In genomic region chr10:46530249-46531186, GRCh38 we compare ENCODE assay signal across 11 cellular contexts. TPM values are rescaled to one million over a fixed set of nuclear protein-coding genes. Genes with fewer than 3 reads are reported as not detected.
DNase-seq lines count a peak whose midpoint lies in the region; ATAC-seq and TF ChIP-seq lines count a peak whose summit lies in the region.
"Had no signal": no experiment of that assay in that cellular context is flagged by ENCODE, and none has a peak within 500 bp of the region (broad histone marks: within the 10 kb centered on the region; RNA-seq: fewer than 3 reads in every experiment).

No MANE protein-coding gene starts in this region.

- ATAC-seq in GM21825 (IDR thresholded peaks at IDR 0.05; ENCODE audit: unreplicated experiment), result no peak
- ATAC-seq: HCT116; stimulated activated effector memory CD8-positive, alpha-beta T cell treated with anti-CD3 and anti-CD28 coated beads, Interleukin-12 subunit alpha, Interleukin-12 subunit beta, amount 100 ng/mL, for 72 hours had no signal

- no peak for TF ChIP-seq CTCF in foreskin fibroblast (IDR thresholded peaks at IDR 0.05; ENCODE audit: low read depth, low read length)
- no peak for TF ChIP-seq CTCF in type B pancreatic cell (conservative IDR thresholded peaks at IDR 0.05)

- H3K27ac Mint-ChIP-seq in type B pancreatic cell, result no peak overlapping the region
- H3K27ac Mint-ChIP-seq: dendritic cell treated with granulocyte-macrophage colony-stimulating factor and Interleukin-4, amounts not matched to agents 40 ng/mL and 50 ng/mL, for 4 days; stimulated activated effector memory CD8-positive, alpha-beta T cell treated with anti-CD3 and anti-CD28 coated beads, Interleukin-12 subunit alpha, Interleukin-12 subunit beta, amount 100 ng/mL, for 72 hours had no signal

- no peak overlapping the region for H3K4me3 Mint-ChIP-seq in type B pancreatic cell
- H3K4me3 Mint-ChIP-seq: dendritic cell treated with granulocyte-macrophage colony-stimulating factor and Interleukin-4, amounts not matched to agents 40 ng/mL and 50 ng/mL, for 4 days; stimulated activated effector memory CD8-positive, alpha-beta T cell treated with anti-CD3 and anti-CD28 coated beads, Interleukin-12 subunit alpha, Interleukin-12 subunit beta, amount 100 ng/mL, for 72 hours had no signal

- H3K4me1 Mint-ChIP-seq in type B pancreatic cell (ENCODE audit: unreplicated experiment), result no peaks in the 10 kb centered on the region
- H3K4me1 Mint-ChIP-seq: stimulated activated effector memory CD8-positive, alpha-beta T cell treated with anti-CD3 and anti-CD28 coated beads, Interleukin-12 subunit alpha, Interleukin-12 subunit beta, amount 100 ng/mL, for 72 hours had no signal

- no peaks in the 10 kb centered on the region for H3K9me3 Mint-ChIP-seq in type B pancreatic cell
- H3K9me3 Mint-ChIP-seq: dendritic cell treated with granulocyte-macrophage colony-stimulating factor and Interleukin-4, amounts not matched to agents 40 ng/mL and 50 ng/mL, for 4 days; stimulated activated effector memory CD8-positive, alpha-beta T cell treated with anti-CD3 and anti-CD28 coated beads, Interleukin-12 subunit alpha, Interleukin-12 subunit beta, amount 100 ng/mL, for 72 hours had no signal

- H3K27me3 Mint-ChIP-seq in type B pancreatic cell, result peaks cover 2% of the 10 kb centered on the region

- peak; percentile 97 for DNase-seq in GM04504 (ENCODE audit: low read depth)
- DNase-seq in RKO (ENCODE audit: low spot score), result peak; percentile 39
- peak; percentile 88 to 97 for DNase-seq in foreskin fibroblast
- DNase-seq in skeletal muscle cell (ENCODE audit: low read depth), result peak; percentile 100
- DNase-seq in NCI-H128 (lab: John Stamatoyannopoulos, UW; ENCODE audit: unreplicated experiment), result no peak
- no peak for DNase-seq in type B pancreatic cell (ENCODE audit: extremely low spot score, unreplicated experiment)
- DNase-seq: hypothalamus had no signal

- no peak overlapping the region for H3K4me3 ChIP-seq in foreskin fibroblast (ENCODE audit: low read depth in 1 of 2, low read length in 2 of 2)
- H3K4me3 ChIP-seq in skeletal muscle cell (ENCODE audit: low read depth, low read length), result no peak overlapping the region

- no peaks in the 10 kb centered on the region for H3K36me3 Mint-ChIP-seq in type B pancreatic cell
- H3K36me3 Mint-ChIP-seq: stimulated activated effector memory CD8-positive, alpha-beta T cell treated with anti-CD3 and anti-CD28 coated beads, Interleukin-12 subunit alpha, Interleukin-12 subunit beta, amount 100 ng/mL, for 72 hours had no signal

RNA-seq across cellular contexts. Expression of gene GPRIN2, which starts 25.9 kb away (rescaled TPM):
- total RNA-seq in type B pancreatic cell (ENCODE audit: low replicate concordance), result 4.4 and 7.0 TPM in 2 replicates

RNA-seq across cellular contexts. Expression of gene SYT15, which starts 48.4 kb away (rescaled TPM):
- 1.2 and 1.3 TPM in 2 replicates for total RNA-seq in type B pancreatic cell (ENCODE audit: low replicate concordance)

Comparison
In these comparisons a context has a peak if more than half of its experiments do, and no peak if none do; other contexts are left out.
1. DNase-seq: peak in GM04504 (single experiment), RKO (single experiment), foreskin fibroblast (2 of 2) and skeletal muscle cell (single experiment); none in NCI-H128 (single experiment) and type B pancreatic cell (single experiment).